In the genomic region with DNA sequence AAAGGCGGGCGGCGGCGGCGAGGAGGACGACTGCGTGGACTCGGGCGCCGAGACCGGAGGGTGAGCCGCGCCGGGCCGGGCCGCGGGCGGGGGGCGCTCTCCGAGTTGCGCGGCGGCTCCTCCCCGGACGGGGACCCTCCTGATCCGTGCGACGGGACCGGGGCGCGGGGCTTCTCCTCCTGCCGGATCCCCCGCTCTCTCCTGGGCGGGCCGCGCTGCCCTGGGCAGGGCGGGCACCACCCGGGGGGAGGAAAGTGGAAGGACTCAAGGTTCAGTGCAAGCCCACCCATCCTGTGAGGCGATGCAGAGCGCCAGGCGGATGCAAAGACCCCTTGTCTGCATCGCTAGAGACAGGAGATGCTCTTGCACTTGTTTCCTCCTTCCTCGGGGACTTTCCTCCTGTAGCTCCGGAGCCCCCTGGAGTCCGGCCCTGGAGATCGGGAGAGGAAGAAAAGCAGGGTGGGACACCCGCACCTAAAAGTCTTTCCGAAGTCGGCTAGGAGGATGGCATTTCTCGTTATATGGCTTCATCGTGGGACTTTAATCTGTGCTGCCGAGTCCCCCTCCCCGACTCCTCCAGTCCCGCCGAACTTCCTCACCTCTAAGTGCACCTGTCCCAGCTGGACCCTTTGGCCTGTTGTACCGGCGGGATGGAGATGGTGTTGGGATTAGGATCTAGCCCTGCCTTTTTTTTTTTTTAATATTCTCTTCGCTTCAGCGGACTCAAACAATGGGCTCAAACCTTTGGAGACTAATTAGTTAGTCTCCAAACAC, we compare ENCODE assay signal across 8 cellular contexts. TPM values are rescaled to one million over a fixed set of nuclear protein-coding genes. Genes with fewer than 3 reads are reported as not detected.
DNase-seq lines count a peak whose midpoint lies in the region; ATAC-seq and TF ChIP-seq lines count a peak whose summit lies in the region.

No MANE protein-coding gene starts in this region.

- H3K4me3 ChIP-seq in fibroblast of mammary gland (ENCODE audit: control insufficient read depth, low read depth, low read length) = peak overlapping the region; percentile 46

- no peaks in the 10 kb centered on the region for H3K9me3 Mint-ChIP-seq in T-helper 2 cell treated with Interferon-gamma antibody and Interleukin-4, amounts not matched to agents 5 μg/mL and 100 μg/mL, for 36 hours

- CTCF ChIA-PET in GM10248 (lab: Yijun Ruan, JAX) = interaction anchor here (3.6 to 3.9 kb wide), 2 partner anchors 16 to 64 kb away, joined by 12 to 16 read pairs; no protein-coding TSS in a partner anchor

- POLR2A ChIA-PET in GM10248 (lab: Yijun Ruan, JAX) = no interaction called here

- H3K4me1 Mint-ChIP-seq in T-helper 2 cell treated with Interferon-gamma antibody and Interleukin-4, amounts not matched to agents 5 μg/mL and 100 μg/mL, for 36 hours (ENCODE audit: low read depth) = no peaks in the 10 kb centered on the region

- peak overlapping the region; percentile 57 for H3K4me3 Mint-ChIP-seq in T-helper 2 cell treated with Interferon-gamma antibody and Interleukin-4, amounts not matched to agents 5 μg/mL and 100 μg/mL, for 36 hours

- peak; percentile 32 for ATAC-seq in HG03025 (IDR thresholded peaks at IDR 0.05; ENCODE audit: low FRiP score, unreplicated experiment)
- ATAC-seq in omental fat pad (ENCODE audit: low FRiP score) = peak; percentile 37
- no peak for ATAC-seq in HG02973 (IDR thresholded peaks at IDR 0.05; ENCODE audit: unreplicated experiment)

- no peak for TF ChIP-seq CTCF in GM10248 (IDR thresholded peaks at IDR 0.05; ENCODE audit: control extremely low read depth, extremely low read depth, low read depth, missing control alignments)
- peak; percentile 15 for TF ChIP-seq CTCF in fibroblast of mammary gland (conservative IDR thresholded peaks at IDR 0.05; ENCODE audit: control insufficient read depth, insufficient read depth, low read depth, low read length)
- no peak for TF ChIP-seq CTCF in omental fat pad (IDR thresholded peaks at IDR 0.05)

- no peak overlapping the region for H3K27ac Mint-ChIP-seq in T-helper 2 cell treated with Interferon-gamma antibody and Interleukin-4, amounts not matched to agents 5 μg/mL and 100 μg/mL, for 36 hours

- no peaks in the 10 kb centered on the region for H3K36me3 Mint-ChIP-seq in T-helper 2 cell treated with Interferon-gamma antibody and Interleukin-4, amounts not matched to agents 5 μg/mL and 100 μg/mL, for 36 hours (ENCODE audit: low read depth)

- DNase-seq in GM10248 (ENCODE audit: extremely low spot score) = peak; percentile 18
- DNase-seq in T-helper 2 cell treated with Interferon-gamma antibody and Interleukin-4, amounts not matched to agents 5 μg/mL and 100 μg/mL, for 36 hours (ENCODE audit: low spot score) = no peak
- DNase-seq in fibroblast of mammary gland (ENCODE audit: low read depth) = no peak
- DNase-seq in omental fat pad (ENCODE audit: low spot score) = no peak
- DNase-seq in NCI-H2029 (lab: John Stamatoyannopoulos, UW) = no peak
- DNase-seq in globus pallidus (ENCODE audit: low spot score) = no peak

- H3K27me3 Mint-ChIP-seq in T-helper 2 cell treated with Interferon-gamma antibody and Interleukin-4, amounts not matched to agents 5 μg/mL and 100 μg/mL, for 36 hours (ENCODE audit: low read depth) = peaks cover 62% of the 10 kb centered on the region

RNA-seq across cellular contexts. Expression of a gene that starts 0.5 kb away (rescaled TPM):
- 10 to 100 TPM in 3 of 4 donors, 1 to 10 TPM in 1; 8.2 to 19.2 (median 13.2) TPM for total RNA-seq in omental fat pad
